ENCODE assay signal across 8 cellular contexts in genomic region chr18:74331404-74331803, GRCh38. TPM values are rescaled to one million over a fixed set of nuclear protein-coding genes. Genes with fewer than 3 reads are reported as not detected.
A peak's percentile ranks its signal among the peaks of the same experiment; 100 is the strongest.
DNase-seq lines count a peak whose midpoint lies in the region; ATAC-seq, FAIRE-seq and TF ChIP-seq lines count a peak whose summit lies in the region.

No MANE protein-coding gene starts in this region.

- intact Hi-C loops in A673 (cut with micrococcal nuclease; ENCODE audit: unreplicated experiment) (no loop called here), PC-3 (cut with micrococcal nuclease) (loop anchor here (1.0 to 2.0 kb wide), 4 partner anchors 21 to 135 kb away; no protein-coding TSS in a partner anchor)

- H4K20me1 ChIP-seq in PC-3 (ENCODE audit: low read length): no peaks in the 10 kb centered on the region

- ATAC-seq in PC-3: peak; percentile 99
- ATAC-seq in GM18520 (IDR thresholded peaks at IDR 0.05; ENCODE audit: unreplicated experiment): no peak

- H3K9me2 ChIP-seq in PC-3 (replicated peaks; ENCODE audit: low read length): no peaks in the 10 kb centered on the region

- no peak overlapping the region for H3K9ac ChIP-seq in PC-3 (ENCODE audit: low read length)

- H3K27me3 ChIP-seq in A673 (replicated peaks; ENCODE audit: insufficient read depth, low read depth, low read length, poor library complexity) (no peaks in the 10 kb centered on the region), PC-3 (ENCODE audit: low read length) (no peaks in the 10 kb centered on the region), cardiac muscle cell (no peaks in the 10 kb centered on the region)

- H3F3A ChIP-seq in PC-3 (ENCODE audit: low read length, unreplicated experiment): no peaks in the 10 kb centered on the region

- no peaks in the 10 kb centered on the region for H3K36me3 ChIP-seq in A673 (ENCODE audit: insufficient read depth, low read length, poor library complexity, severe bottlenecking)
- H3K36me3 ChIP-seq in PC-3 (ENCODE audit: low read depth, low read length): no peaks in the 10 kb centered on the region
- H3K36me3 ChIP-seq in cardiac muscle cell: no peaks in the 10 kb centered on the region

- H2AFZ ChIP-seq in PC-3 (ENCODE audit: low read length): 0 out of 2 replicates have a peak overlapping the region, but pooled peaks have one; percentile 37

- no peaks in the 10 kb centered on the region for H3K79me2 ChIP-seq in PC-3 (ENCODE audit: low read length)

- no peak overlapping the region for H3K4me2 ChIP-seq in PC-3 (ENCODE audit: low read length)

- H3K4me3 ChIP-seq in A673 (ENCODE audit: low read depth, low read length, poor library complexity, severe bottlenecking) (no peak overlapping the region), PC-3 (ENCODE audit: low read length) (no peak overlapping the region), cardiac muscle cell (no peak overlapping the region)

- H3K27ac ChIP-seq in A673 (ENCODE audit: low read depth, low read length, poor library complexity, severe bottlenecking) (no peak overlapping the region), PC-3 (ENCODE audit: low read length) (no peak overlapping the region), cardiac muscle cell (no peak overlapping the region)

- no peak for TF ChIP-seq POLR2A in GM12892 (IDR thresholded peaks at IDR 0.05; ENCODE audit: low read depth, low read length)

- DNase-seq in A673 (ENCODE audit: low spot score): peak; percentile 46
- no peak for DNase-seq in GM12892 (ENCODE audit: insufficient read length)
- peak; percentile 76 for DNase-seq in PC-3
- DNase-seq in cardiac muscle cell (ENCODE audit: low read depth in 1 of 2, low spot score in 1 of 2): peak; percentile 11 to 80
- DNase-seq in COLO668 (lab: John Stamatoyannopoulos, UW; ENCODE audit: unreplicated experiment): no peak
- no peak for DNase-seq in HuH-7.5 (ENCODE audit: low spot score)
- no peak for DNase-seq in mesenteric fat pad (ENCODE audit: low spot score)

- FAIRE-seq in GM12892 (lab: Jason Lieb, UNC): peak; percentile 50

- H3K4me1 ChIP-seq in A673 (ENCODE audit: insufficient read depth, low read length, poor library complexity, severe bottlenecking) (no peaks in the 10 kb centered on the region), PC-3 (ENCODE audit: insufficient read depth, low read length) (no peaks in the 10 kb centered on the region), cardiac muscle cell (ENCODE audit: low read depth) (no peaks in the 10 kb centered on the region)

- H3K9me3 ChIP-seq in A673 (ENCODE audit: low read depth, low read length, poor library complexity, severe bottlenecking) (no peaks in the 10 kb centered on the region), PC-3 (ENCODE audit: low read length) (no peaks in the 10 kb centered on the region), cardiac muscle cell (ENCODE audit: low read depth) (no peaks in the 10 kb centered on the region)

- CTCF ChIA-PET in A673 (lab: Charles Lee) (no interaction called here), PC-3 (lab: Charles Lee) (interaction anchor here (0.8 kb wide), 1 partner anchor 134 kb away, joined by 5 read pairs; no protein-coding TSS in a partner anchor)

- peak; percentile 41; the same call in 1 of the 2 replicates for TF ChIP-seq CTCF in A673 (conservative IDR thresholded peaks at IDR 0.05; ENCODE audit: low read depth, low read length)
- peak; percentile 76 for TF ChIP-seq CTCF in PC-3 (conservative IDR thresholded peaks at IDR 0.05; ENCODE audit: low read depth, low read length)
- TF ChIP-seq CTCF in cardiac muscle cell (IDR thresholded peaks at IDR 0.05; ENCODE audit: low read depth, low read length): peak; percentile 67

- POLR2A ChIA-PET in A673 (lab: Charles Lee; ENCODE audit: low non-redundant PET) (no interaction called here), PC-3 (lab: Charles Lee; ENCODE audit: unreplicated experiment) (no interaction called here)

- BruUV-seq in A673 (replicated peaks; lab: Mats Ljungman, UMichigan) (no TSS peak), PC-3 (replicated peaks; lab: Mats Ljungman, UMichigan) (no TSS peak)

RNA-seq across cellular contexts. Expression of gene C18orf63, which starts 15.8 kb away (rescaled TPM):
- total RNA-seq in A673 (2021) (not detected in 2 replicates), PC-3 (2014; rRNA removed) (not detected in 2 replicates), cardiac muscle cell (not detected in 2 replicates), mesenteric fat pad (not detected)
- not detected for polyA plus RNA-seq in GM12892 (2012; ENCODE audit: missing spikeins)
- not detected in 2 replicates for polyA plus RNA-seq in cardiac muscle cell

RNA-seq across cellular contexts. Expression of gene CYB5A, which starts 39.6 kb away (rescaled TPM):
- total RNA-seq in A673 (2021): 38.7 and 39.2 TPM in 2 replicates
- polyA plus RNA-seq in GM12892 (2012; ENCODE audit: missing spikeins): 163 TPM
- 98.0 and 130 TPM in 2 replicates for total RNA-seq in PC-3 (2014; rRNA removed)
- total RNA-seq in cardiac muscle cell: 150 and 207 TPM in 2 replicates
- polyA plus RNA-seq in cardiac muscle cell: 201 and 231 TPM in 2 replicates
- total RNA-seq in mesenteric fat pad: 353 TPM

Comparison
In these comparisons a context has a peak if more than half of its experiments do, and no peak if none do; other contexts are left out.
1. DNase-seq: peak in A673 (single experiment), PC-3 (single experiment) and cardiac muscle cell (2 of 2); none in GM12892 (single experiment), COLO668 (single experiment), HuH-7.5 (single experiment) and mesenteric fat pad (single experiment).
2. Peak in every context shown above with its lines, with median percentiles within 50 percentile points of each other: CTCF ChIP-seq.